8 cellular contexts compared by ENCODE assay signal in the genomic region with DNA sequence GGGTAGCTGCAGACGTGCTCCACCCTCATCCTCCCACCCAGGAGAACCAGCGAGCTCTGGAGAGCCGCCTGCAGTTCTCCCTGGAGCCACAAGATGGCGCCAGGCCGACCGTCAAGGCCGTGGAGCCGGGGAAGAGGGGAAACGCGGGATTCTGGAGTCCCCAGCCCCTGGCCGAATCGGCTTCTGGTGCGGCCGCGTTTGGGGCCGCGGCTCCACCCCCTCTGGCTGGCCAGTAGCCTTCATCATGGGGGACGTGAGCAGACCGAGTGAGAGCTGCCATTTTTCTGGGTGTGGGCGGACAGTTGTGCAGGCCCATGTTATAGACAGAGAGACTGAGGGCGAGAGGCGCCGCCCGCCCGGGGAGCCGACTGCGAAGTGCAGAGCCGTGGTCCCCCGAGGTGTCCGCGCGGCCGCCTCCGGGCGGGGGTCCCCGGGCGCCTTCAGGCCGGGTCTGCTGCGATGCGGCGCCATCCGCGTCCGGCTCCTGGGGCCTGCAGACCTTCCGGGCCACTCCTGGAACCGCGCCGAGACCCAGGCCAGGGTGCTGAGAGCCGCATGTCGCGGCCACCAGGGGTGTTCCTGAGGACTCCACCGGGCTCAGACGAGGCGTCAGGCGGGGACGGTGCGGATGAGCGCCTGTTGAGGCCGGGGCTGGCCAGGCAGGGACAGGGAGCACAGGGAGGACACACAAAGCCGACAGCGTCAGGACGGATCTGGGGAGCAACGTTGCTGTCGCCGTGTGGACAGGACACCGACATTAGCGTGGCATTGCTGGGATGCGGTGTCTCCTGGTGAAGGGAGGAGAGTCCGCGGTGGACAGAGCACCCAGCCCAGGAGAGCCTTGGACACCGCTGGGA.
A peak's percentile ranks its signal among the peaks of the same experiment; 100 is the strongest.
DNase-seq lines count a peak whose midpoint lies in the region; ATAC-seq, FAIRE-seq and TF ChIP-seq lines count a peak whose summit lies in the region.

No MANE protein-coding gene starts in this region.

- peak; percentile 85 to 99 (median 95) for TF ChIP-seq CTCF in keratinocyte (optimal IDR thresholded peaks at IDR 0.05 in 1 of 3, IDR thresholded peaks at IDR 0.05 in 1 of 3, conservative IDR thresholded peaks at IDR 0.05 in 1 of 3; ENCODE audit: extremely low read depth in 1 of 3, insufficient read depth in 2 of 3, low read length in 3 of 3)

- H3K9ac ChIP-seq in keratinocyte (ENCODE audit: control insufficient read depth, extremely low read depth, insufficient read depth, low read length): no peak overlapping the region

- peaks cover 4% of the 10 kb centered on the region for H3K4me1 ChIP-seq in keratinocyte (ENCODE audit: control insufficient read depth, extremely low read depth, insufficient read depth, low read length)

- no peaks in the 10 kb centered on the region for H3K79me2 ChIP-seq in keratinocyte (ENCODE audit: control insufficient read depth, insufficient read depth, low read length)

- H4K20me1 ChIP-seq in keratinocyte (ENCODE audit: control insufficient read depth, extremely low read depth, insufficient read depth, low read length): no peaks in the 10 kb centered on the region

- no peaks in the 10 kb centered on the region for H3K9me1 ChIP-seq in keratinocyte (ENCODE audit: control insufficient read depth, extremely low read depth, insufficient read depth, low read length)

- H3K9me3 ChIP-seq in keratinocyte (ENCODE audit: control insufficient read depth, low read depth, low read length): no peaks in the 10 kb centered on the region

- dilution Hi-C loops in keratinocyte (cut with MboI; ENCODE audit: extremely low pct_ligation_motif_present, low sequenced_read_pairs): no loop called here

- no peak overlapping the region for H3K27ac ChIP-seq in caudate nucleus (ENCODE audit: low read depth, low read length)
- H3K27ac ChIP-seq in keratinocyte (ENCODE audit: control insufficient read depth, insufficient read depth, low read length): no peak overlapping the region

- peak overlapping the region in 1 of 3 experiments; percentile 42 for H3K4me3 ChIP-seq in keratinocyte (ENCODE audit: control insufficient read depth in 2 of 3, extremely low read depth in 1 of 3, insufficient read depth in 2 of 3, low read depth in 1 of 3, low read length in 3 of 3)

- in situ Hi-C loops in Caki2 (cut with HindIII; ENCODE audit: low pct_unique_long_range_greater_than_20kb, low sequenced_read_pairs): no loop called here

- peak overlapping the region; percentile 64 for H2AFZ ChIP-seq in keratinocyte (ENCODE audit: control insufficient read depth, low read length)

- no peak for FAIRE-seq in keratinocyte (lab: Jason Lieb, UNC)

- DNase-seq in Caki2 (ENCODE audit: low read depth) (peak; percentile 45), M059J (ENCODE audit: low read depth) (peak; percentile 26), UCSD-AML1 (lab: John Stamatoyannopoulos, UW; ENCODE audit: unreplicated experiment) (peak; percentile 73), caudate nucleus (lab: John Stamatoyannopoulos, UW) (peak in 53 of 61 donors; percentile 17 to 82 (median 59)), keratinocyte (ENCODE audit: low read depth, low spot score) (no peak), NOMO-1 treated with DMSO at 0.1 percent for 48 hours (lab: John Stamatoyannopoulos, UW; ENCODE audit: unreplicated experiment) (no peak)
- DNase-seq in stimulated activated CD4-positive, alpha-beta T cell treated with anti-CD3 and anti-CD28 coated beads, Interleukin-12 subunit alpha, Interleukin-12 subunit beta, amount 100 ng/mL, for 48 hours (ENCODE audit: low read depth in 2 of 3, low spot score in 1 of 3): peak; percentile 40 to 53 (median 45)

- H3K36me3 ChIP-seq in keratinocyte (ENCODE audit: control insufficient read depth in 2 of 2, extremely low read depth in 1 of 2, insufficient read depth in 2 of 2, low read length in 2 of 2): no peaks in the 10 kb centered on the region

- peak; percentile 55 for ATAC-seq in GM21526 (IDR thresholded peaks at IDR 0.05; ENCODE audit: low FRiP score, unreplicated experiment)

- peaks cover 7% of the 10 kb centered on the region for H3K27me3 ChIP-seq in keratinocyte (ENCODE audit: control insufficient read depth, extremely low read depth, insufficient read depth, low read length)

- peak overlapping the region; percentile 62 for H3K4me2 ChIP-seq in keratinocyte (ENCODE audit: control insufficient read depth, extremely low read depth, insufficient read depth, low read depth, low read length)

Comparison
In these comparisons a context has a peak if more than half of its experiments do, and no peak if none do; other contexts are left out.
1. DNase-seq: peak in Caki2 (single experiment), M059J (single experiment), UCSD-AML1 (single experiment), caudate nucleus (53 of 61) and stimulated activated CD4-positive, alpha-beta T cell treated with anti-CD3 and anti-CD28 coated beads, Interleukin-12 subunit alpha, Interleukin-12 subunit beta, amount 100 ng/mL, for 48 hours (3 of 3); none in keratinocyte (single experiment) and NOMO-1 treated with DMSO at 0.1 percent for 48 hours (single experiment).